In the genomic region with DNA sequence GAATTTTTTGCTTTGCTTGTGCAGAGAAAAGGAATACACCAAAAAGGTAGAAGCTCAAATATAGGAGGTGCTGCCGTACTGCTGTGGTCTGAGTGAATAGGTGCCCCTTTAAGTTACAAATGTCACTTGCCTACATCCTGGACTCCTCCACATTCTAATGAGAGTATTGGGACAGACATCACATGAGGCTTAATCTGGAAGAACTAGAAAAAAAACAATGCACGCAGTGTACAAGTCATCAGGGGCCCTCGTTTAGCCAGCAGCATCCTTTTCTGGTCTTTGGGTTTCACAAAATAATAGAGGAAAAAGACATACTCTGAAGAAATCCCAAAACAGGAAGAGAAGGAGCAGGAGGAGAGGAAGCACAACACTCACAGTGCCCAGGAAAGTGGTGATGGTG, we compare ENCODE assay signal across 1 cellular context.
TF ChIP-seq lines count a peak whose summit lies in the region.

No MANE protein-coding gene starts in this region.

TF ChIP-seq in endothelial cell of umbilical vein, 7 proteins besides CTCF, POLR2A, EP300 and RAD21:
- TF ChIP-seq, protein P1, sequence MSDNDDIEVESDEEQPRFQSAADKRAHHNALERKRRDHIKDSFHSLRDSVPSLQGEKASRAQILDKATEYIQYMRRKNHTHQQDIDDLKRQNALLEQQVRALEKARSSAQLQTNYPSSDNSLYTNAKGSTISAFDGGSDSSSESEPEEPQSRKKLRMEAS (IDR thresholded peaks at IDR 0.05; ENCODE audit: insufficient read depth, insufficient read length): no peak
- TF ChIP-seq POLR2AphosphoS5 (IDR thresholded peaks at IDR 0.05; ENCODE audit: insufficient read depth, low read depth, low read length) (no peak), FOS (IDR thresholded peaks at IDR 0.05; ENCODE audit: borderline replicate concordance, insufficient read depth, low read length) (no peak), JUN (IDR thresholded peaks at IDR 0.05; ENCODE audit: borderline replicate concordance, insufficient read depth, insufficient read length, low read depth) (no peak), GATA2 (IDR thresholded peaks at IDR 0.05; ENCODE audit: insufficient read depth, insufficient read length, low read depth, low read length) (no peak)
